ENCODE assay signal across 17 cellular contexts in the genomic region with DNA sequence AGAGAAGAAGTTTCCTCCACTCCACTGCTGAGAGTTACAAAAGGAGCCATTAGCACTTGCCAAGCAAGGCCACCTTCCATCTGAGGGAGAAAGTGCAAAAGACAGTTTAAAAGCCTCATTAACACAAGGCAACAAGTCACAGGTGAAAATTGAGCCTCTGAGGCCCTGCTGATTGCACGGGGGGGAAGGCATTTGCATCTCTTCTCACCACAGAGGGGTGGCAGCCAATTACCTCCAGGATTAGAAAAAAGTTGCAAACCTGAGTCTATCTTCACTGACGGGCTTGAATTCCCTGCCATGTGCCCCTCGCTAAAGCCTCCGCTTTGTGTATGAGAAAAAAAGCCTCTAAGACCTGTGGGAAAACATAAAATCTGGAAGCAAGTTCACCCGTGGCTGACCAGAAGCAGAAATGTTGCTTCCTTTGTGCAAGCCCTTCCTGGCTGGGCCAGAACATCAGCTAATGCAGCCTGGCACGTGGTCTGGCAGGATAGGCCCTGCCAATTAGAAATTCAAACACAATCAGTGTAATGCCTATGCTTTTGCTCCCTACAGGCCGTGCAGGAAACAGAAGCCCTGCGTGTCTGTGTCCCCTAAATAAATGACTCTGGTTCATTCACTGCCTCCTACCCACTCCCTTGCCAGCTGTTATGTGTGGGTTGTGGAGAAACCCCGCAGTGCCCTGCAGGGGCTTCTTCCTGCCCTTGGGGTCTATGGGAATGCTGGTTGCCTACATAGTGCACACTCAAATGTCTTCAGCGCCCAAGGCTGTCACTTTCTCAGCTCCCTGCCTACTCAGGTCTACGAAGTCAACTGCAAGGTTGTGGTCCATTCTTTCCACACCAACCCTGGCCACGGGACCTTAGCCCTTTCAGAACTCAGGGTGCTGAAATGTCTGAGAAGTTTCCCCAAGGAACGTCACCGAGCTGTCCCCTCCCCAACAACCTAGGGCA.
"Had no signal": no experiment of that assay in that cellular context is flagged by ENCODE, and none has a peak within 500 bp of the region (broad histone marks: within the 10 kb centered on the region; RNA-seq: fewer than 3 reads in every experiment).

No MANE protein-coding gene starts in this region.

- H3K9me3 ChIP-seq: left lung, prostate gland, transverse colon, vagina had no signal

- H3K36me3 ChIP-seq: left lung, prostate gland, transverse colon, vagina had no signal

- DNase-seq: activated CD4-positive, alpha-beta T cell treated with anti-CD3 and anti-CD28 coated beads, Interleukin-2, amount 50 U/mL, for 1 hour; activated naive CD4-positive, alpha-beta T cell; activated T-cell treated with anti-CD3 and anti-CD28 coated beads for 4 hours; cerebellar nuclear complex; effector memory CD4-positive, alpha-beta T cell; foreskin melanocyte; left lung; mammary epithelial cell; natural killer cell; right cardiac atrium; stimulated activated CD4-positive, alpha-beta T cell treated with anti-CD3 and anti-CD28 coated beads, Interleukin-15, amount 100 ng/mL, for 24 hours; stimulated activated CD4-positive, alpha-beta T cell treated with anti-CD3 and anti-CD28 coated beads, Interleukin-4, amount 100 ng/mL, for 1 hour; stimulated activated naive B cell treated with anti-CD40 and anti-IgM and Interleukin-4, amounts not matched to agents 10 μg/mL and 1 μg/mL and 100 μg/mL, for 72 hours; transverse colon had no signal

- H3K27me3 ChIP-seq: transverse colon, vagina had no signal

- H3K4me3 ChIP-seq: left lung, prostate gland, skin epidermis, transverse colon, vagina had no signal

- H3K4me1 ChIP-seq: left lung, prostate gland, transverse colon, vagina had no signal

- H3K27ac ChIP-seq: left lung, prostate gland, skin epidermis, transverse colon, vagina had no signal
